In genomic region chr18:812673-813404, GRCh38 we compare ENCODE assay signal across 8 cellular contexts. TPM values are rescaled to one million over a fixed set of nuclear protein-coding genes. Genes with fewer than 3 reads are reported as not detected.
DNase-seq lines count a peak whose midpoint lies in the region; ATAC-seq and TF ChIP-seq lines count a peak whose summit lies in the region.

No MANE protein-coding gene starts in this region.

- H3K36me3 ChIP-seq in ectodermal cell (ENCODE audit: control insufficient read depth, insufficient read depth, low read length): no peaks in the 10 kb centered on the region

- peaks cover 10% of the 10 kb centered on the region for H3K4me1 ChIP-seq in ectodermal cell (ENCODE audit: control insufficient read depth, insufficient read depth, low read length)

- 5 to 8% methylated on average over 33 of the region's 33 CpGs for WGBS in ectodermal cell, 2 experiments

- peak overlapping the region; percentile 98 for H3K4me3 ChIP-seq in ectodermal cell (ENCODE audit: insufficient read depth, low read depth, low read length)

- H3K27ac ChIP-seq in ectodermal cell (ENCODE audit: insufficient read depth, low read depth, low read length, poor library complexity, severe bottlenecking): peak overlapping the region; percentile 97

- H3K27me3 ChIP-seq in ectodermal cell (ENCODE audit: control insufficient read depth, insufficient read depth, low read length, poor library complexity, severe bottlenecking): no peaks in the 10 kb centered on the region

- DNase-seq in NCI-H460 (ENCODE audit: extremely low read depth, low read depth): peak; percentile 36
- DNase-seq in activated CD4-positive, alpha-beta T cell treated with anti-CD3 and anti-CD28 coated beads, Interleukin-2, amount 50 U/mL, for 4 hours: peak; percentile 69 to 74
- peak; percentile 33 for DNase-seq in medulla oblongata (ENCODE audit: extremely low spot score)
- peak; percentile 51 for DNase-seq in stimulated activated CD8-positive, alpha-beta memory T cell treated with anti-CD3 and anti-CD28 coated beads, Interleukin-12 subunit alpha, Interleukin-12 subunit beta, amount 100 ng/mL, for 4 hours (ENCODE audit: low read depth)
- DNase-seq in NAMALWA (ENCODE audit: low spot score): no peak

- peak; percentile 29 for ATAC-seq in HG02840 (IDR thresholded peaks at IDR 0.05; ENCODE audit: low FRiP score, unreplicated experiment)

- no peaks in the 10 kb centered on the region for H3K9me3 ChIP-seq in ectodermal cell (ENCODE audit: control insufficient read depth, low read length)

- peak; percentile 19 for TF ChIP-seq POLR2A in GM15510 (IDR thresholded peaks at IDR 0.05; ENCODE audit: borderline replicate concordance, extremely low read depth, insufficient read length)

RNA-seq across cellular contexts. Expression of gene YES1, which starts 0.8 kb away (rescaled TPM):
- 85.0 and 86.9 TPM in 2 replicates for total RNA-seq in NCI-H460 (2014; rRNA removed; shearing (Covaris generic))
- polyA plus RNA-seq in NCI-H460 (2014; cell fraction: nucleus; rRNA removed): 19.5 and 81.4 TPM in 2 replicates
- polyA plus RNA-seq in ectodermal cell (2013, experiment 1 of 4): 85.1 TPM
- polyA plus RNA-seq in ectodermal cell (2013, experiment 2 of 4): 80.8 TPM
- polyA plus RNA-seq in ectodermal cell (2013, experiment 3 of 4): 58.3 TPM
- polyA plus RNA-seq in ectodermal cell (2013, experiment 4 of 4): 68.3 TPM
